In genomic region chr2:83802604-83803003, GRCh38 we compare ENCODE assay signal across 1 cellular context.
TF ChIP-seq lines count a peak whose summit lies in the region.

No MANE protein-coding gene starts in this region.

TF ChIP-seq in K562, 482 proteins besides CTCF, POLR2A, EP300 and RAD21 (continued from another document):
- TF ChIP-seq ARID3B (CRISPR knock-in tag; IDR thresholded peaks at IDR 0.05; ENCODE audit: borderline replicate concordance) (no peak), ZNF592 (IDR thresholded peaks at IDR 0.05) (peak; percentile 54; the same call in 1 of the 2 replicates), USF1 (CRISPR knock-in tag; IDR thresholded peaks at IDR 0.05) (no peak), HMGN3 (IDR thresholded peaks at IDR 0.05; ENCODE audit: borderline replicate concordance, extremely low read depth, insufficient read length, low read depth, low read length) (no peak), EGR1 (conservative IDR thresholded peaks at IDR 0.05) (peak; percentile 69), KAT8 (IDR thresholded peaks at IDR 0.05; ENCODE audit: low read depth) (no peak), SP1 (CRISPR knock-in tag; IDR thresholded peaks at IDR 0.05) (no peak), CCAR2 (IDR thresholded peaks at IDR 0.05; ENCODE audit: low read depth, low read length) (no peak), CBX3 (IDR thresholded peaks at IDR 0.05; ENCODE audit: borderline replicate concordance in 1 of 2, low read length in 2 of 2) (peak in 1 of 2 experiments; percentile 14; a peak in 1 of 3 replicates), MNT (conservative IDR thresholded peaks at IDR 0.05) (peak in 1 of 2 experiments; percentile 38; a peak in 1 of 4 replicates), L3MBTL2 (IDR thresholded peaks at IDR 0.05) (peak; percentile 39; the same call in 1 of the 2 replicates)
